ENCODE assay signal across 20 cellular contexts in the genomic region with DNA sequence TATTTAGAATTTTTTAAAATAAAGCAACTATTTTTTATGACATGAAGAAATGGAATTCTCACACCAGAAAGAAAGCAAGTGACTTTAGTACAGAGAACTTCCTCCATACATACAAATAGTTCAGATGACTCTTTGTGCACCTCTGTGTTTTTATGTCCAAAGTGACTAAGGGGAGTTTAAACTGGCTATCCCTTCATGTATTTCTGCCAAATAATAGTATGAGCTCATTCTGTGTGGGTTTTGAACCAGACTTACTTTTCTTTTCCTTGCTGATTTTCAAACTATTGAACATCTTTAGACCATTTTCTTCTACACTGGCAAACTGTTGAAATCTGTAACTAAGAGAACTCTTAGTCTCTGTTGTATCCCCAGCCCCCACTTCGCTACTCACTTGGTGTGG.
"Had no signal": no experiment of that assay in that cellular context is flagged by ENCODE, and none has a peak within 500 bp of the region (broad histone marks: within the 10 kb centered on the region; RNA-seq: fewer than 3 reads in every experiment).

No MANE protein-coding gene starts in this region.

- H3K4me3 ChIP-seq: body of pancreas, heart right ventricle, left lung, prostate gland, right lobe of liver, upper lobe of right lung had no signal

- H3K27ac ChIP-seq: body of pancreas, left lung, prostate gland, right lobe of liver, upper lobe of right lung, WERI-Rb-1 had no signal

- ATAC-seq: activated naive CD8-positive, alpha-beta T cell treated with anti-CD3 and anti-CD28 coated beads, Interleukin-2, amount 50 U/mL, for 24 hours; body of pancreas; left lung; natural killer cell; right lobe of liver; stimulated activated naive CD8-positive, alpha-beta T cell treated with anti-CD3 and anti-CD28 coated beads, Interleukin-15, Interleukin-2, amounts not matched to agents 100 U/mL and 50 U/mL, for 24 hours; upper lobe of right lung had no signal

- H3K36me3 ChIP-seq: heart right ventricle, left lung, prostate gland, right lobe of liver, upper lobe of right lung, WERI-Rb-1 had no signal

- H3K4me1 ChIP-seq: body of pancreas, left lung, prostate gland, right lobe of liver, upper lobe of right lung had no signal

- H3K27me3 ChIP-seq: body of pancreas, heart right ventricle, left lung, right lobe of liver, upper lobe of right lung had no signal

- FAIRE-seq: frontal cortex had no signal

- DNase-seq: activated CD4-positive, alpha-beta T cell treated with anti-CD3 and anti-CD28 coated beads for 48 hours; activated CD8-positive, alpha-beta memory T cell treated with anti-CD3 and anti-CD28 coated beads for 24 hours; activated naive CD4-positive, alpha-beta T cell treated with Interleukin-2 at 50 U/mL for 16 hours; activated naive CD8-positive, alpha-beta T cell treated with anti-CD3 and anti-CD28 coated beads, Interleukin-2, amount 50 U/mL, for 24 hours; body of pancreas; endodermal cell; erythroblast; heart right ventricle; islet precursor cell; left lung; natural killer cell; occipital lobe; right lobe of liver; stimulated activated CD4-positive, alpha-beta T cell treated with anti-CD3 and anti-CD28 coated beads, Interleukin-2, amount 100 ng/mL, for 24 hours; stimulated activated naive CD8-positive, alpha-beta T cell treated with anti-CD3 and anti-CD28 coated beads, Interleukin-15, Interleukin-2, amounts not matched to agents 100 U/mL and 50 U/mL, for 24 hours; T-helper 1 cell; upper lobe of right lung; WERI-Rb-1 had no signal

- H3K9me3 ChIP-seq: body of pancreas, heart right ventricle, left lung, prostate gland, right lobe of liver, upper lobe of right lung had no signal
